Comparison of ENCODE assay signal across 17 cellular contexts in the genomic region with DNA sequence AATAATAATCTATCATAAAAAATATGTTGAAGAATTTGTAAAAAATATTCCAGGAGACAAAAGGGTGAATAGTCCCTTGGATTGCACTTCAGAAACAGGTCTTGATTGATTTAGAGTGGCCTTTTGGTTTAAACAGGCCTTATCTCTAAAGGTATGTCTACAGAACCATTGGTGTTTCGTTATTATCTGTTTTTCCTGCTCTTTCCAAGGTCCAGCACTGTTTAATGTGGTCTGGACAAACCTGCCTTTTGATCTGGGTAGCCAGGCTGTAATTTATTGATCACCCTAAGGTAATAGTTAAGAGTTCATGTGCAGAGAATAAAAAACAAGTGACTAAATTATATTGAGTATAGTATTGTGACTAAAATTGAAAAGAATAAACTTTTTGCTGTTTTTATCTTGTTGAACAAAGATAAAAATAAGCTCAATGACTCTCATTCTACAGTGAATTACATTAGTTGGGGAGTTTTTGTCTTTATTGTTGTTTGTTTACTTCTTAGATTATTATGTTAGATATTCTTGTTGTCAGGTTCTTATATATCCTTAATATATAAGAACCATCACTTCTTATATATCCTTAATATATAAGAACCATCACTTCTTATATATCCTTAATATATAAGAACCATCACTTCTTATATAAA. TPM values are rescaled to one million over a fixed set of nuclear protein-coding genes. Genes with fewer than 3 reads are reported as not detected.
A peak's percentile ranks its signal among the peaks of the same experiment; 100 is the strongest.
DNase-seq lines count a peak whose midpoint lies in the region; ATAC-seq, FAIRE-seq and TF ChIP-seq lines count a peak whose summit lies in the region.
"Had no signal": no experiment of that assay in that cellular context is flagged by ENCODE, and none has a peak within 500 bp of the region (broad histone marks: within the 10 kb centered on the region; RNA-seq: fewer than 3 reads in every experiment).

No MANE protein-coding gene starts in this region.

- H3K4me2 ChIP-seq in IMR-90 (ENCODE audit: low read depth, low read length) = no peak overlapping the region
- H3K4me2 ChIP-seq in K562 (ENCODE audit: insufficient read depth, low read length) = no peak overlapping the region
- H3K4me2 ChIP-seq in HepG2 (ENCODE audit: low read depth, low read length) = peak overlapping the region; percentile 59
- H3K4me2 ChIP-seq in smooth muscle cell = peak overlapping the region; percentile 41

- TF ChIP-seq CTCF in IMR-90 (conservative IDR thresholded peaks at IDR 0.05; ENCODE audit: low read depth, low read length) (no peak), K562 (IDR thresholded peaks at IDR 0.05 in 2 of 3, conservative IDR thresholded peaks at IDR 0.05 in 1 of 3; ENCODE audit: insufficient read depth in 2 of 3, low read depth in 1 of 3, low read length in 3 of 3) (no peak), HepG2 (CRISPR knock-in tag; IDR thresholded peaks at IDR 0.05) (no peak), smooth muscle cell (IDR thresholded peaks at IDR 0.05; ENCODE audit: borderline replicate concordance, insufficient read depth, poor library complexity, severe bottlenecking) (no peak)

- FAIRE-seq in K562 (lab: Jason Lieb, UNC) = no peak
- peak; percentile 87 for FAIRE-seq in HepG2 (lab: Jason Lieb, UNC)

- 0 out of 2 replicates have a peak overlapping the region, but pooled peaks have one; percentile 60 for H3K14ac ChIP-seq in IMR-90 (replicated peaks; ENCODE audit: low read depth, low read length)

- no peak for TF ChIP-seq RAD21 in IMR-90 (IDR thresholded peaks at IDR 0.05; ENCODE audit: low read length)
- no peak for TF ChIP-seq RAD21 in K562 (CRISPR knock-in tag; conservative IDR thresholded peaks at IDR 0.05 in 1 of 2, IDR thresholded peaks at IDR 0.05 in 1 of 2)
- TF ChIP-seq RAD21 in HepG2 (CRISPR knock-in tag; IDR thresholded peaks at IDR 0.05) = no peak

- H3K79me2 ChIP-seq in K562 (ENCODE audit: control insufficient read depth, insufficient read depth, low read length) = no peaks in the 10 kb centered on the region
- no peaks in the 10 kb centered on the region for H3K79me2 ChIP-seq in HepG2 (ENCODE audit: insufficient read depth, low read length)
- H3K79me2 ChIP-seq in smooth muscle cell (ENCODE audit: low read depth) = no peaks in the 10 kb centered on the region

- no peak overlapping the region for H4K5ac ChIP-seq in IMR-90 (ENCODE audit: low read depth, low read length)

- H4K91ac ChIP-seq in IMR-90 (ENCODE audit: insufficient read depth, low read depth, low read length) = 0 out of 2 replicates have a peak overlapping the region, but pooled peaks have one; percentile 11

- peak overlapping the region; percentile 68 for H2BK5ac ChIP-seq in IMR-90 (ENCODE audit: low read depth, low read length, poor library complexity, severe bottlenecking)

- TF ChIP-seq EP300 in K562 (IDR thresholded peaks at IDR 0.05; ENCODE audit: low read length) (no peak), HepG2 (IDR thresholded peaks at IDR 0.05; ENCODE audit: low read depth in 2 of 2, low read length in 2 of 2) (peak; percentile 90 to 100), HepG2 (CRISPR knock-in tag; IDR thresholded peaks at IDR 0.05; ENCODE audit: borderline replicate concordance) (peak; percentile 98)

- no peak overlapping the region for H2AK9ac ChIP-seq in IMR-90 (replicated peaks; ENCODE audit: low read depth, low read length, poor library complexity)

- no peak overlapping the region for H3K9ac ChIP-seq in IMR-90 (ENCODE audit: low read depth, low read length)
- H3K9ac ChIP-seq in K562 (ENCODE audit: insufficient read depth in 1 of 2, low read depth in 2 of 2, low read length in 2 of 2) = no peak overlapping the region
- H3K9ac ChIP-seq in HepG2 (ENCODE audit: insufficient read depth, low read depth, low read length) = peak overlapping the region; percentile 57
- H3K9ac ChIP-seq in smooth muscle cell (ENCODE audit: low read depth) = no peak overlapping the region
- H3K9ac ChIP-seq: BLaER1 treated with 17β-estradiol and CSF1 and Interleukin-3, amounts not matched to agents 10 nM and 100 nM had no signal

- H3K9me3 ChIP-seq in IMR-90 (ENCODE audit: control insufficient read depth, insufficient read depth, low read length) (no peaks in the 10 kb centered on the region), K562 (replicated peaks; ENCODE audit: control insufficient read depth, insufficient read depth, low read depth, low read length) (no peaks in the 10 kb centered on the region), HepG2 (ENCODE audit: low read length) (no peaks in the 10 kb centered on the region), smooth muscle cell (replicated peaks; ENCODE audit: low read depth) (no peaks in the 10 kb centered on the region)
- H3K9me3 ChIP-seq: BLaER1 treated with 17β-estradiol and CSF1 and Interleukin-3, amounts not matched to agents 10 nM and 100 nM; HAP-1 had no signal

- H3K27ac ChIP-seq in IMR-90 (ENCODE audit: insufficient read depth, low read length) (no peak overlapping the region), K562 (ENCODE audit: extremely low read depth, low read depth, low read length) (no peak overlapping the region), HepG2 (ENCODE audit: extremely low read length, insufficient read depth, low read length) (peak overlapping the region; percentile 87), smooth muscle cell (ENCODE audit: low read depth) (peak overlapping the region; percentile 68)
- H3K27ac ChIP-seq: BLaER1 treated with 17β-estradiol and CSF1 and Interleukin-3, amounts not matched to agents 10 nM and 100 nM had no signal

- H3K18ac ChIP-seq in IMR-90 (ENCODE audit: low read depth, low read length) = peak overlapping the region; percentile 41; the same call in 1 of the 2 replicates

- H4K20me1 ChIP-seq in IMR-90 (ENCODE audit: insufficient read depth, low read length) (no peaks in the 10 kb centered on the region), K562 (replicated peaks; ENCODE audit: control insufficient read depth, insufficient read depth, low read length) (no peaks in the 10 kb centered on the region), HepG2 (ENCODE audit: insufficient read depth, low read length) (no peaks in the 10 kb centered on the region), smooth muscle cell (ENCODE audit: low read depth) (no peaks in the 10 kb centered on the region)
- H4K20me1 ChIP-seq: BLaER1 treated with 17β-estradiol and CSF1 and Interleukin-3, amounts not matched to agents 10 nM and 100 nM had no signal

- no peak overlapping the region for H3K56ac ChIP-seq in IMR-90 (ENCODE audit: extremely low read depth, insufficient read depth, low read length)

- H3K4me1 ChIP-seq in IMR-90 (ENCODE audit: control insufficient read depth, insufficient read depth, low read length) = peaks cover 13% of the 10 kb centered on the region
- H3K4me1 ChIP-seq in K562 (replicated peaks in 1 of 2; ENCODE audit: control insufficient read depth in 2 of 2, insufficient read depth in 2 of 2, low read length in 2 of 2) = peaks cover 0 to 17% of the 10 kb centered on the region in 2 experiments; a peak in 3 of 5 replicates
- H3K4me1 ChIP-seq in HepG2 (ENCODE audit: insufficient read depth, low read length) = peaks cover 95% of the 10 kb centered on the region
- no peaks in the 10 kb centered on the region for H3K4me1 ChIP-seq in smooth muscle cell (ENCODE audit: low read depth)

- H3K9me1 ChIP-seq in IMR-90 (ENCODE audit: insufficient read depth, low read length) (peaks cover 9% of the 10 kb centered on the region), K562 (ENCODE audit: control insufficient read depth, insufficient read depth, low read length) (no peaks in the 10 kb centered on the region)

- H3K4ac ChIP-seq in IMR-90 (ENCODE audit: low read depth, low read length) = peak overlapping the region; percentile 68; the same call in 1 of the 2 replicates

- TF ChIP-seq POLR2A in IMR-90 (IDR thresholded peaks at IDR 0.05; ENCODE audit: low read depth, low read length) = no peak
- TF ChIP-seq POLR2A in K562 (conservative IDR thresholded peaks at IDR 0.05) = no peak
- TF ChIP-seq POLR2A in HepG2 (IDR thresholded peaks at IDR 0.05; ENCODE audit: insufficient read depth in 1 of 2, low read depth in 2 of 2, low read length in 2 of 2) = no peak

- BruUV-seq in IMR-90 (replicated peaks; lab: Mats Ljungman, UMichigan) = no TSS peak
- no TSS peak for BruUV-seq in K562 (replicated peaks; lab: Mats Ljungman, UMichigan)
- BruUV-seq in HepG2 (replicated peaks; lab: Mats Ljungman, UMichigan) = TSS peak; percentile 36

- dilution Hi-C loops in IMR-90 (cut with HindIII; ENCODE audit: low sequenced_read_pairs, unreplicated experiment) = no loop called here

- H3K27me3 ChIP-seq in IMR-90 (ENCODE audit: control insufficient read depth, insufficient read depth, low read length) (no peaks in the 10 kb centered on the region), K562 (ENCODE audit: control insufficient read depth in 2 of 2, insufficient read depth in 2 of 2, low read length in 2 of 2) (no peaks in the 10 kb centered on the region), HepG2 (ENCODE audit: control insufficient read depth in 1 of 2, insufficient read depth in 2 of 2, low read length in 2 of 2) (no peaks in the 10 kb centered on the region), smooth muscle cell (ENCODE audit: low read depth) (no peaks in the 10 kb centered on the region)
- H3K27me3 ChIP-seq: BLaER1 treated with 17β-estradiol and CSF1 and Interleukin-3, amounts not matched to agents 10 nM and 100 nM had no signal

- POLR2A ChIA-PET in IMR-90 (lab: Charles Lee; ENCODE audit: unreplicated experiment) (no interaction called here), K562 (lab: Yijun Ruan, JAX) (interaction anchor here (0.6 to 1.2 kb wide), 2 partner anchors 11 to 281 kb away, joined by 3 read pairs; no protein-coding TSS in a partner anchor), HepG2 (lab: Yijun Ruan, JAX) (interaction anchor here (0.7 to 1.7 kb wide), 10 partner anchors 16 to 54 kb away, joined by 3 to 8 read pairs (median 4); partner anchors contain the start of gene SLC2A2)

- WGBS in IMR-90 (ENCODE audit: extremely low coverage in 2 of 2, insufficient read length in 1 of 2), 2 experiments = 80% methylated on average over 1 of the region's 1 CpG; no CpG with 5 or more reads in 1 of the 2 experiments
- 0% methylated on average over 1 of the region's 1 CpG for WGBS in K562 (ENCODE audit: insufficient coverage, low coverage, missing lambda C conversion rate)
- 0% methylated on average over 1 of the region's 1 CpG for WGBS in HepG2 (ENCODE audit: low lambda C conversion rate)
- WGBS in smooth muscle cell (ENCODE audit: low lambda C conversion rate) = 67% methylated on average over 1 of the region's 1 CpG

- H3K4me3 ChIP-seq in IMR-90 (ENCODE audit: insufficient read depth, low read depth, low read length) (no peak overlapping the region), K562 (no peak overlapping the region), HepG2 (replicated peaks in 1 of 3; ENCODE audit: insufficient read depth in 1 of 3, low read depth in 2 of 3, low read length in 3 of 3) (peak overlapping the region in 1 of 3 experiments; percentile 28; a peak in 3 of 6 replicates), smooth muscle cell (no peak overlapping the region)
- H3K4me3 ChIP-seq: BLaER1 treated with 17β-estradiol and CSF1 and Interleukin-3, amounts not matched to agents 10 nM and 100 nM; HAP-1 had no signal

- H2BK120ac ChIP-seq in IMR-90 (ENCODE audit: low read depth, low read length) = 0 out of 2 replicates have a peak overlapping the region, but pooled peaks have one; percentile 46

- 0 out of 3 replicates have a peak overlapping the region, but pooled peaks have one; percentile 66 for H2BK15ac ChIP-seq in IMR-90 (ENCODE audit: low read depth, low read length)

- H3K36me3 ChIP-seq in IMR-90 (ENCODE audit: control insufficient read depth, insufficient read depth, low read length) (no peaks in the 10 kb centered on the region), K562 (ENCODE audit: control insufficient read depth, insufficient read depth, low read length) (no peaks in the 10 kb centered on the region), HepG2 (replicated peaks in 1 of 2; ENCODE audit: control insufficient read depth in 1 of 2, insufficient read depth in 2 of 2, low read length in 2 of 2) (peaks cover 2 to 15% of the 10 kb centered on the region in 2 experiments; a peak in 4 of 5 replicates), smooth muscle cell (ENCODE audit: low read depth) (no peaks in the 10 kb centered on the region)
- H3K36me3 ChIP-seq: BLaER1 treated with 17β-estradiol and CSF1 and Interleukin-3, amounts not matched to agents 10 nM and 100 nM; HAP-1 had no signal

- ATAC-seq in IMR-90 (ENCODE audit: low read depth) = no peak
- no peak for ATAC-seq in K562
- peak; percentile 70 for ATAC-seq in HepG2

- H3F3A ChIP-seq in smooth muscle cell (ENCODE audit: low read depth) = no peaks in the 10 kb centered on the region

- peak overlapping the region in 1 of 2 experiments; percentile 57; a peak in 1 of 4 replicates for H4K8ac ChIP-seq in IMR-90 (ENCODE audit: low read depth in 2 of 2, low read length in 2 of 2)

- H2AFZ ChIP-seq in IMR-90 (replicated peaks; ENCODE audit: low read length, poor library complexity) = no peak overlapping the region
- no peak overlapping the region for H2AFZ ChIP-seq in K562 (ENCODE audit: low read depth, low read length)
- no peak overlapping the region for H2AFZ ChIP-seq in HepG2 (ENCODE audit: low read length)
- no peak overlapping the region for H2AFZ ChIP-seq in smooth muscle cell (ENCODE audit: low read depth)

- intact Hi-C loops in IMR-90 (cut with micrococcal nuclease) = no loop called here
- intact Hi-C loops in K562 (cut with micrococcal nuclease) = no loop called here
- intact Hi-C loops in HepG2 (cut with micrococcal nuclease; ENCODE audit: unreplicated experiment) = loop anchor here (1.0 kb wide), 1 partner anchor 28 kb away; no protein-coding TSS in a partner anchor

- CTCF ChIA-PET in IMR-90 (lab: Yijun Ruan, JAX) (interaction anchor here (1.1 kb wide), 1 partner anchor 40 kb away, joined by 3 read pairs; no protein-coding TSS in a partner anchor), K562 (lab: Yijun Ruan, JAX; ENCODE audit: low intra/inter-chr PET ratio) (no interaction called here), HepG2 (lab: Yijun Ruan, JAX; ENCODE audit: low intra/inter-chr PET ratio, low total read pairs) (no interaction called here)

- in situ Hi-C loops in IMR-90 (cut with MboI; ENCODE audit: low sequenced_read_pairs) = no loop called here
- in situ Hi-C loops in K562 (cut with MboI) = no loop called here
- in situ Hi-C loops in HepG2 (cut with HindIII; ENCODE audit: extremely low pct_ligation_motif_present, low pct_unique_long_range_greater_than_20kb) = no loop called here

- peak overlapping the region; percentile 76 for H2BK20ac ChIP-seq in IMR-90 (ENCODE audit: low read depth, low read length)

- H2AK5ac ChIP-seq in IMR-90 (ENCODE audit: low read depth, low read length) = peak overlapping the region; percentile 10; the same call in 1 of the 2 replicates

- peak overlapping the region; percentile 31; the same call in 1 of the 2 replicates for H3K23ac ChIP-seq in IMR-90 (ENCODE audit: low read depth, low read length)

- H3K79me1 ChIP-seq in IMR-90 (ENCODE audit: low read depth in 1 of 2, low read length in 2 of 2) = no peaks in the 10 kb centered on the region

- DNase-seq in IMR-90 = no peak
- no peak for DNase-seq in K562 (ENCODE audit: extremely low read depth in 1 of 4, low spot score in 3 of 4)
- peak; percentile 96 for DNase-seq in HepG2 (ENCODE audit: low spot score)
- no peak for DNase-seq in smooth muscle cell (lab: John Stamatoyannopoulos, UW; ENCODE audit: unreplicated experiment)
- no peak for DNase-seq in NCI-H187 treated with DMSO at 0.1 percent for 48 hours (lab: John Stamatoyannopoulos, UW)
- DNase-seq in A172 (ENCODE audit: low spot score) = no peak
- no peak for DNase-seq in stimulated activated CD4-positive, alpha-beta T cell treated with anti-CD3 and anti-CD28 coated beads, Interleukin-1b, Interleukin-23, amount 100 ng/mL, for 48 hours
- DNase-seq: KG1, NCI-H1105, NCI-H1694 treated with DMSO at 0.1 percent for 48 hours, NCI-H2171, NCI-H510A, SHP77 treated with DMSO at 0.1 percent for 48 hours had no signal

RNA-seq across cellular contexts. Expression of gene SLC2A2, which starts 25.1 kb away (rescaled TPM):
- not detected in 2 replicates for total RNA-seq in IMR-90 (2012; rRNA removed)
- polyA plus RNA-seq in IMR-90 (2012; rRNA removed) = not detected in 2 replicates
- polyA plus RNA-seq in IMR-90 (2012; cell fraction: cytosol; rRNA removed) = not detected in 2 replicates
- polyA plus RNA-seq in IMR-90 (2012; cell fraction: nucleus; rRNA removed; ENCODE audit: low replicate concordance) = not detected in 2 replicates
- not detected in 2 replicates for total RNA-seq in K562 (2011; cell fraction: chromatin; rRNA removed; ENCODE audit: low replicate concordance)
- total RNA-seq in K562 (2011; cell fraction: nucleolus; rRNA removed) = not detected in 2 replicates
- total RNA-seq in K562 (2011; cell fraction: nucleoplasm; rRNA removed) = not detected in 2 replicates
- not detected in 2 replicates for total RNA-seq in K562 (2014; rRNA removed)
- total RNA-seq in K562 (2014; rRNA removed; fragmentation: Illumina TruSeq; extraction: Trizol) = not detected in 2 replicates
- total RNA-seq in K562 (2015; rRNA removed; fragmentation: Illumina TruSeq; extraction: Trizol) = not detected in 2 replicates
- total RNA-seq in K562 (2021) = 0.18 TPM in 1 of 2 replicates, not detected in the other
- polyA plus RNA-seq in K562 (2011; rRNA removed) = not detected in 2 replicates
- not detected in 2 replicates for polyA plus RNA-seq in K562 (2011; cell fraction: cytosol; rRNA removed)
- not detected in 2 replicates for polyA plus RNA-seq in K562 (2011; cell fraction: nucleus; rRNA removed)
- not detected in 2 replicates for polyA plus RNA-seq in K562 (2012)
- not detected in 2 replicates for polyA plus RNA-seq in K562 (2014; fragmentation: Illumina TruSeq; extraction: Trizol)
- polyA plus RNA-seq in K562 (2014; fragmentation: Nextera tagmentation; extraction: Ambion mirVana) = not detected
- not detected in 2 replicates for polyA plus RNA-seq in K562 (2014; rRNA removed)
- not detected in 2 replicates for polyA minus RNA-seq in K562 (2011; rRNA and poly(A)+ RNA removed)
- not detected in 2 replicates for polyA minus RNA-seq in K562 (2011; cell fraction: cytosol; rRNA and poly(A)+ RNA removed)
- not detected in 2 replicates for polyA minus RNA-seq in K562 (2011; cell fraction: nucleus; rRNA and poly(A)+ RNA removed)
- total RNA-seq in HepG2 (2016; rRNA removed; fragmentation: Illumina TruSeq; extraction: Trizol) = 14.5 and 19.5 TPM in 2 replicates
- total RNA-seq in HepG2 (2016; cell fraction: cytosol; rRNA removed; fragmentation: Illumina TruSeq; extraction: Trizol; ENCODE audit: low read depth) = 1.7 TPM in 2 replicates
- 15.1 and 18.6 TPM in 2 replicates for total RNA-seq in HepG2 (2016; cell fraction: insoluble cytoplasmic fraction; rRNA removed; fragmentation: Illumina TruSeq; extraction: Trizol)
- total RNA-seq in HepG2 (2016; cell fraction: membrane; rRNA removed; fragmentation: Illumina TruSeq; extraction: Trizol) = 4.7 and 4.9 TPM in 2 replicates
- total RNA-seq in HepG2 (2016; cell fraction: nucleus; rRNA removed; fragmentation: Illumina TruSeq; extraction: Trizol) = 18.5 TPM in 2 replicates
- 15.5 and 23.2 TPM in 2 replicates for polyA plus RNA-seq in HepG2 (2011; rRNA removed)
- 11.5 and 13.8 TPM in 2 replicates for polyA plus RNA-seq in HepG2 (2011; cell fraction: cytosol; rRNA removed)
- polyA plus RNA-seq in HepG2 (2011; cell fraction: nucleus; rRNA removed) = 10.7 and 12.3 TPM in 2 replicates
- polyA plus RNA-seq in HepG2 (2012) = 28.7 and 38.8 TPM in 2 replicates
- polyA plus RNA-seq in HepG2 (2016; cell fraction: cytosol; fragmentation: Illumina TruSeq; extraction: Trizol; ENCODE audit: low read depth) = 0.72 and 0.91 TPM in 2 replicates
- 8.5 and 9.2 TPM in 2 replicates for polyA plus RNA-seq in HepG2 (2016; cell fraction: insoluble cytoplasmic fraction; fragmentation: Illumina TruSeq; extraction: Trizol; ENCODE audit: low read depth)
- polyA plus RNA-seq in HepG2 (2016; cell fraction: membrane; fragmentation: Illumina TruSeq; extraction: Trizol; ENCODE audit: low read depth) = 1.6 and 2.0 TPM in 2 replicates
- polyA plus RNA-seq in HepG2 (2016; cell fraction: nucleus; fragmentation: Illumina TruSeq; extraction: Trizol; ENCODE audit: insufficient read depth, low read depth) = 12.0 and 14.2 TPM in 2 replicates
- polyA minus RNA-seq in HepG2 (2011; rRNA and poly(A)+ RNA removed; ENCODE audit: low replicate concordance) = 121 TPM in 1 of 2 replicates, not detected in the other
- polyA minus RNA-seq in HepG2 (2011; cell fraction: cytosol; rRNA and poly(A)+ RNA removed) = 31.0 and 34.4 TPM in 2 replicates
- polyA minus RNA-seq in HepG2 (2011; cell fraction: nucleus; rRNA and poly(A)+ RNA removed) = 58.9 and 76.6 TPM in 2 replicates
- not detected in 2 replicates for total RNA-seq in smooth muscle cell
- polyA plus RNA-seq in smooth muscle cell = not detected in 2 replicates
- 0.07 TPM in 2 replicates for total RNA-seq in A172 (2014; rRNA removed; shearing (Covaris generic))
- total RNA-seq: HT1080, MCF 10A had no signal

Comparison
In these comparisons a context has a peak if more than half of its experiments do, and no peak if none do; other contexts are left out.
1. H3K27ac ChIP-seq: peak in HepG2 (single experiment) and smooth muscle cell (single experiment); none in IMR-90 (single experiment) and K562 (single experiment).
2. H3K4me2 ChIP-seq: peak in HepG2 (single experiment) and smooth muscle cell (single experiment); none in IMR-90 (single experiment) and K562 (single experiment).